ENCODE assay signal across 9 cellular contexts in the genomic region with DNA sequence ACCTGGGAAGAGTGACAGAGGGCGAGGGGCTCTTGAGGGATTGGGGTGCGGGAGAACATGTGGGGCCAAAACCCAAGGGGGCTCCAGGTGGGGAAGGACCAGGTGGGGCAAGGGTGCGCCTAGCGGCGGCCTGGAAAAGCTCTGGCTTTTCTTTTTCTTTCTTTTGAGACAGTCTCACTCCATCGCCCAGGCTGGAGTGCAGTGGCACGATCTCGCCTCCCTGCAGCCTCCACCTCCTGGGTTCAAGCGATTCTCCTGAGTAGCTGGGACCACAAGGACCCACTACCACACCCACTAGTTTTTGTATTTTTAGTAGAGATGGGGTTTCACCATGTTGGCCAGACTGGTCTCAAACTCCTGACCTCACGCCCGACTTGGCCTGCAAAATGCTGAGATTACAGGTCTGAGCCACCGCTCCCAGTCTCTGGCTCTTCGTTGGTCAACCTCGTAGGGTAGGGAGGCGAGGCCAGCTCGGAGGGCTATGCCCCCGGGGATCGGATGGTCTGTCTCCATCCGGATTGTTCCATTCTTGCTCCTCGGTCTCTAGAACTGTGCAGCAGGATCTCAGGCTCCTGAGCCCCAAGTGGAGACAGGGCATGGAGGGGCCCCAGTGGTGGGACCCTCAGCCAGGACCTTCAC. TPM values are rescaled to one million over a fixed set of nuclear protein-coding genes. Genes with fewer than 3 reads are reported as not detected.
DNase-seq lines count a peak whose midpoint lies in the region; ATAC-seq and TF ChIP-seq lines count a peak whose summit lies in the region.
"Had no signal": no experiment of that assay in that cellular context is flagged by ENCODE, and none has a peak within 500 bp of the region (broad histone marks: within the 10 kb centered on the region; RNA-seq: fewer than 3 reads in every experiment).

No MANE protein-coding gene starts in this region.

- POLR2A ChIA-PET in activated CD8-positive, alpha-beta T cell treated with anti-CD3 and anti-CD28 coated beads for 36 hours (lab: Charles Lee), result interaction anchor here (0.9 to 6.2 kb wide), 6 partner anchors 24 to 138 kb away, joined by 3 to 168 read pairs (median 5); no protein-coding TSS in a partner anchor

- no peaks in the 10 kb centered on the region for H3K27me3 ChIP-seq in thoracic aorta (replicated peaks; ENCODE audit: insufficient read depth)

- intact Hi-C loops in activated CD8-positive, alpha-beta T cell treated with anti-CD3 and anti-CD28 coated beads for 36 hours (cut with micrococcal nuclease), result loop anchor here (2.0 to 5.0 kb wide), 2 partner anchors 73 to 129 kb away; no protein-coding TSS in a partner anchor

- H3K36me3 Mint-ChIP-seq in activated T-cell treated with anti-CD3 and anti-CD28 coated beads, Interleukin-2, amount 50 U/mL, for 72 hours (ENCODE audit: insufficient read depth in 2 of 2), result peaks cover 31 to 32% of the 10 kb centered on the region in 2 donors
- peaks cover 32% of the 10 kb centered on the region for H3K36me3 Mint-ChIP-seq in activated CD8-positive, alpha-beta T cell treated with anti-CD3 and anti-CD28 coated beads for 36 hours (ENCODE audit: low read depth)
- peaks cover 0 to 10% (median 4%) of the 10 kb centered on the region in 3 donors for H3K36me3 Mint-ChIP-seq in immature natural killer cell

- no peak for ATAC-seq in activated T-cell treated with anti-CD3 and anti-CD28 coated beads, Interleukin-2, amount 50 U/mL, for 72 hours (replicated peaks in 1 of 2)
- ATAC-seq in activated CD8-positive, alpha-beta T cell treated with anti-CD3 and anti-CD28 coated beads for 36 hours, result no peak
- no peak for ATAC-seq in thoracic aorta (ENCODE audit: insufficient number of reproducible peaks, low FRiP score, low read depth)
- no peak for ATAC-seq in GM19455 (IDR thresholded peaks at IDR 0.05; ENCODE audit: unreplicated experiment)
- ATAC-seq in GM21737 (IDR thresholded peaks at IDR 0.05; ENCODE audit: unreplicated experiment), result no peak

- H3K27ac ChIP-seq in thoracic aorta, result peak overlapping the region in 1 of 2 donors; percentile 91

- no peaks in the 10 kb centered on the region for H3K27me3 Mint-ChIP-seq in activated T-cell treated with anti-CD3 and anti-CD28 coated beads, Interleukin-2, amount 50 U/mL, for 72 hours (ENCODE audit: low read depth)
- no peaks in the 10 kb centered on the region for H3K27me3 Mint-ChIP-seq in activated CD8-positive, alpha-beta T cell treated with anti-CD3 and anti-CD28 coated beads for 36 hours
- H3K27me3 Mint-ChIP-seq in immature natural killer cell (ENCODE audit: low read depth in 3 of 3), result peaks cover 18 to 32% (median 26%) of the 10 kb centered on the region in 3 donors

- peak overlapping the region; percentile 89 for H3K4me3 ChIP-seq in thoracic aorta

- H3K4me3 Mint-ChIP-seq in activated T-cell treated with anti-CD3 and anti-CD28 coated beads, Interleukin-2, amount 50 U/mL, for 72 hours, result peak overlapping the region; percentile 97 to 99
- peak overlapping the region; percentile 99 for H3K4me3 Mint-ChIP-seq in activated CD8-positive, alpha-beta T cell treated with anti-CD3 and anti-CD28 coated beads for 36 hours
- H3K4me3 Mint-ChIP-seq in immature natural killer cell, result peak overlapping the region; percentile 75 to 100 (median 96)

- peaks cover 12% of the 10 kb centered on the region for H3K36me3 ChIP-seq in thoracic aorta

- peaks cover 11 to 31% of the 10 kb centered on the region in 2 donors for H3K4me1 ChIP-seq in thoracic aorta (ENCODE audit: control insufficient read depth in 1 of 2, low read depth in 2 of 2)

- H3K9me3 ChIP-seq in thoracic aorta, result peaks cover 7% of the 10 kb centered on the region

- H3K4me1 Mint-ChIP-seq in activated T-cell treated with anti-CD3 and anti-CD28 coated beads, Interleukin-2, amount 50 U/mL, for 72 hours (ENCODE audit: low read depth), result peaks cover 5% of the 10 kb centered on the region
- H3K4me1 Mint-ChIP-seq in activated CD8-positive, alpha-beta T cell treated with anti-CD3 and anti-CD28 coated beads for 36 hours (ENCODE audit: low read depth), result peaks cover 13% of the 10 kb centered on the region
- H3K4me1 Mint-ChIP-seq in immature natural killer cell, result peaks cover 15 to 36% of the 10 kb centered on the region in 2 donors

- H3K27ac Mint-ChIP-seq in activated T-cell treated with anti-CD3 and anti-CD28 coated beads, Interleukin-2, amount 50 U/mL, for 72 hours, result peak overlapping the region; percentile 52
- H3K27ac Mint-ChIP-seq in activated CD8-positive, alpha-beta T cell treated with anti-CD3 and anti-CD28 coated beads for 36 hours, result peak overlapping the region; percentile 64
- H3K27ac Mint-ChIP-seq in immature natural killer cell, result peak overlapping the region in 5 of 6 donors; percentile 59 to 91 (median 69)

- CTCF ChIA-PET in activated CD8-positive, alpha-beta T cell treated with anti-CD3 and anti-CD28 coated beads for 36 hours (lab: Charles Lee), result interaction anchor here (0.8 to 2.3 kb wide), 5 partner anchors 82 to 141 kb away, joined by 3 to 16 read pairs (median 8); no protein-coding TSS in a partner anchor

- TF ChIP-seq CTCF in activated CD8-positive, alpha-beta T cell treated with anti-CD3 and anti-CD28 coated beads for 36 hours (IDR thresholded peaks at IDR 0.05), result peak; percentile 28
- TF ChIP-seq CTCF in thoracic aorta (IDR thresholded peaks at IDR 0.05), result no peak

- H3K9me3 Mint-ChIP-seq in activated T-cell treated with anti-CD3 and anti-CD28 coated beads, Interleukin-2, amount 50 U/mL, for 72 hours, result peaks cover 6 to 13% of the 10 kb centered on the region in 2 donors
- H3K9me3 Mint-ChIP-seq in activated CD8-positive, alpha-beta T cell treated with anti-CD3 and anti-CD28 coated beads for 36 hours, result peaks cover 21% of the 10 kb centered on the region
- peaks cover 0 to 5% (median 0%) of the 10 kb centered on the region in 6 donors for H3K9me3 Mint-ChIP-seq in immature natural killer cell

- no peak for DNase-seq in activated T-cell treated with anti-CD3 and anti-CD28 coated beads, Interleukin-2, amount 50 U/mL, for 72 hours
- no peak for DNase-seq in activated T-cell treated with anti-CD3 and anti-CD28 coated beads, Interleukin-2, amount 50 U/mL, for 1 hour
- DNase-seq in activated CD8-positive, alpha-beta T cell treated with anti-CD3 and anti-CD28 coated beads for 36 hours, result peak; percentile 52
- no peak for DNase-seq in immature natural killer cell
- DNase-seq in thoracic aorta (ENCODE audit: low spot score), result no peak
- no peak for DNase-seq in H4 (ENCODE audit: low spot score)
- DNase-seq: NCI-H748 treated with DMSO at 0.1 percent for 48 hours had no signal

RNA-seq across cellular contexts. Expression of a gene that starts 3.7 kb away (rescaled TPM):
- 10 to 100 TPM; 84.4 to 84.5 TPM for total RNA-seq in activated T-cell treated with anti-CD3 and anti-CD28 coated beads, Interleukin-2, amount 50 U/mL, for 72 hours
- 100 to 1,000 TPM in 1 of 2 experiments, 10 to 100 TPM in 1; 98.3 to 102 TPM for total RNA-seq in activated CD8-positive, alpha-beta T cell treated with anti-CD3 and anti-CD28 coated beads for 36 hours
- polyA plus RNA-seq in immature natural killer cell, result 100 to 1,000 TPM in 1 of 3 donors, 10 to 100 TPM in 2; 68.0 to 105 (median 72.9) TPM
- total RNA-seq in thoracic aorta, result 100 to 1,000 TPM; 430 to 498 TPM
- total RNA-seq in H4 (2014; rRNA removed; shearing (Covaris generic)), result 14.3 and 82.3 TPM in 2 replicates

RNA-seq across cellular contexts. Expression of a gene that starts 22.9 kb away (rescaled TPM):
- 10 to 100 TPM; 72.2 to 76.8 TPM for total RNA-seq in activated T-cell treated with anti-CD3 and anti-CD28 coated beads, Interleukin-2, amount 50 U/mL, for 72 hours
- total RNA-seq in activated CD8-positive, alpha-beta T cell treated with anti-CD3 and anti-CD28 coated beads for 36 hours, result 10 to 100 TPM; 90.9 to 96.3 TPM
- 1 to 10 TPM; 4.6 to 8.4 (median 5.0) TPM for polyA plus RNA-seq in immature natural killer cell
- 10 to 100 TPM; 23.6 to 43.3 TPM for total RNA-seq in thoracic aorta
- total RNA-seq in H4 (2014; rRNA removed; shearing (Covaris generic)), result 64.3 and 86.4 TPM in 2 replicates

RNA-seq across cellular contexts. Expression of a gene that starts 52.3 kb away (rescaled TPM):
- 10 to 100 TPM; 51.4 to 54.0 TPM for total RNA-seq in activated T-cell treated with anti-CD3 and anti-CD28 coated beads, Interleukin-2, amount 50 U/mL, for 72 hours
- 100 to 1,000 TPM; 113 to 121 TPM for total RNA-seq in activated CD8-positive, alpha-beta T cell treated with anti-CD3 and anti-CD28 coated beads for 36 hours
- polyA plus RNA-seq in immature natural killer cell, result 10 to 100 TPM; 74.3 to 99.6 (median 84.9) TPM
- total RNA-seq in thoracic aorta, result 10 to 100 TPM; 19.4 to 23.4 TPM
- total RNA-seq in H4 (2014; rRNA removed; shearing (Covaris generic)), result 39.9 and 40.8 TPM in 2 replicates
